8 cellular contexts compared by ENCODE assay signal in genomic region chr4:39353478-39354177, GRCh38. TPM values are rescaled to one million over a fixed set of nuclear protein-coding genes. Genes with fewer than 3 reads are reported as not detected.
A peak's percentile ranks its signal among the peaks of the same experiment; 100 is the strongest.
DNase-seq lines count a peak whose midpoint lies in the region; ATAC-seq and TF ChIP-seq lines count a peak whose summit lies in the region.

No MANE protein-coding gene starts in this region.

- H3K27me3 ChIP-seq in GM06990 (replicated peaks; ENCODE audit: control insufficient read depth, insufficient read depth, low read length): no peaks in the 10 kb centered on the region

- CTCF ChIA-PET in activated CD8-positive, alpha-beta T cell treated with anti-CD3 and anti-CD28 coated beads, Interleukin-2, amount 10 ng/mL, durations not matched to agents 7 days and 5 days (lab: Charles Lee): interaction anchor here (1.2 to 1.6 kb wide), 3 partner anchors 9 to 13 kb away, joined by 4 to 8 read pairs (median 6); partner anchors contain the start of gene RFC1

- H3K36me3 ChIP-seq in GM06990 (ENCODE audit: control insufficient read depth, insufficient read depth, low read length): no peaks in the 10 kb centered on the region

- ATAC-seq in GM21528 (IDR thresholded peaks at IDR 0.05; ENCODE audit: low FRiP score, unreplicated experiment) (peak; percentile 80), sciatic nerve (peak; percentile 91)
- ATAC-seq in activated CD8-positive, alpha-beta T cell treated with anti-CD3 and anti-CD28 coated beads, Interleukin-2, amount 10 ng/mL, durations not matched to agents 7 days and 5 days: peak; percentile 84

- H3K4me1 Mint-ChIP-seq in activated CD8-positive, alpha-beta T cell treated with anti-CD3 and anti-CD28 coated beads, Interleukin-2, amount 10 ng/mL, durations not matched to agents 7 days and 5 days (ENCODE audit: low read depth): peaks cover 55% of the 10 kb centered on the region

- no peak for TF ChIP-seq CTCF in GM06990 (IDR thresholded peaks at IDR 0.05; ENCODE audit: insufficient read depth, low read length, poor library complexity, severe bottlenecking)

- in situ Hi-C loops in KBM-7 (cut with MboI; ENCODE audit: low pct_unique_long_range_greater_than_20kb, low sequenced_read_pairs): no loop called here

- intact Hi-C loops in sciatic nerve (cut with DNase I): no loop called here

- DNase-seq in GM06990 (ENCODE audit: extremely low read depth, insufficient read length) (peak; percentile 78), KBM-7 (peak; percentile 77), glomerular endothelial cell (ENCODE audit: extremely low read depth, low read depth, low spot score) (peak; percentile 41), sciatic nerve (ENCODE audit: low spot score) (no peak), HT-29 (ENCODE audit: low spot score) (no peak), T-helper 9 cell (no peak)
- DNase-seq in activated CD8-positive, alpha-beta T cell treated with anti-CD3 and anti-CD28 coated beads, Interleukin-2, amount 10 ng/mL, durations not matched to agents 7 days and 5 days: peak; percentile 40

- no peaks in the 10 kb centered on the region for H3K27me3 Mint-ChIP-seq in activated CD8-positive, alpha-beta T cell treated with anti-CD3 and anti-CD28 coated beads, Interleukin-2, amount 10 ng/mL, durations not matched to agents 7 days and 5 days (ENCODE audit: low read depth)

- peak overlapping the region; percentile 36 for H3K4me3 ChIP-seq in GM06990 (replicated peaks; ENCODE audit: low read depth, low read length)

- H3K4me3 Mint-ChIP-seq in activated CD8-positive, alpha-beta T cell treated with anti-CD3 and anti-CD28 coated beads, Interleukin-2, amount 10 ng/mL, durations not matched to agents 7 days and 5 days: peak overlapping the region; percentile 83

- POLR2A ChIA-PET in activated CD8-positive, alpha-beta T cell treated with anti-CD3 and anti-CD28 coated beads, Interleukin-2, amount 10 ng/mL, durations not matched to agents 7 days and 5 days (lab: Charles Lee): interaction anchor here (0.8 to 4.7 kb wide), 5 partner anchors 9 to 392 kb away, joined by 3 to 63 read pairs (median 8); partner anchors contain the start of genes LIAS, RFC1 and RPL9

- H3K9me3 Mint-ChIP-seq in activated CD8-positive, alpha-beta T cell treated with anti-CD3 and anti-CD28 coated beads, Interleukin-2, amount 10 ng/mL, durations not matched to agents 7 days and 5 days (ENCODE audit: insufficient read depth): peaks cover 9% of the 10 kb centered on the region

- H3K27ac Mint-ChIP-seq in activated CD8-positive, alpha-beta T cell treated with anti-CD3 and anti-CD28 coated beads, Interleukin-2, amount 10 ng/mL, durations not matched to agents 7 days and 5 days: peak overlapping the region; percentile 98

- peaks cover 47% of the 10 kb centered on the region for H3K36me3 Mint-ChIP-seq in activated CD8-positive, alpha-beta T cell treated with anti-CD3 and anti-CD28 coated beads, Interleukin-2, amount 10 ng/mL, durations not matched to agents 7 days and 5 days (ENCODE audit: low read depth)

RNA-seq across cellular contexts. Expression of gene RFC1, which starts 12.5 kb away (rescaled TPM):
- total RNA-seq in activated CD8-positive, alpha-beta T cell treated with anti-CD3 and anti-CD28 coated beads, Interleukin-2, amount 10 ng/mL, durations not matched to agents 7 days and 5 days: 10 to 100 TPM; 79.6 to 82.2 TPM
- 27.7 and 32.1 TPM in 2 replicates for total RNA-seq in glomerular endothelial cell
- 54.6 TPM for total RNA-seq in sciatic nerve
- total RNA-seq in HT-29 (2014; rRNA removed; shearing (Covaris generic)): 25.2 and 26.6 TPM in 2 replicates

RNA-seq across cellular contexts. Expression of gene KLB, which starts 53.1 kb away (rescaled TPM):
- not detected for total RNA-seq in activated CD8-positive, alpha-beta T cell treated with anti-CD3 and anti-CD28 coated beads, Interleukin-2, amount 10 ng/mL, durations not matched to agents 7 days and 5 days
- total RNA-seq in glomerular endothelial cell: not detected in 2 replicates
- 1.2 TPM for total RNA-seq in sciatic nerve
- total RNA-seq in HT-29 (2014; rRNA removed; shearing (Covaris generic)): 0.23 and 0.26 TPM in 2 replicates

Comparison
In these comparisons a context has a peak if more than half of its experiments do, and no peak if none do; other contexts are left out.
1. DNase-seq: peak in GM06990 (single experiment), KBM-7 (single experiment), activated CD8-positive, alpha-beta T cell treated with anti-CD3 and anti-CD28 coated beads, Interleukin-2, amount 10 ng/mL, durations not matched to agents 7 days and 5 days (single experiment) and glomerular endothelial cell (single experiment); none in sciatic nerve (single experiment), HT-29 (single experiment) and T-helper 9 cell (single experiment).
2. Peak in every context shown above with its lines, with median percentiles within 50 percentile points of each other: ATAC-seq.